8 cellular contexts compared by ENCODE assay signal in the genomic region with DNA sequence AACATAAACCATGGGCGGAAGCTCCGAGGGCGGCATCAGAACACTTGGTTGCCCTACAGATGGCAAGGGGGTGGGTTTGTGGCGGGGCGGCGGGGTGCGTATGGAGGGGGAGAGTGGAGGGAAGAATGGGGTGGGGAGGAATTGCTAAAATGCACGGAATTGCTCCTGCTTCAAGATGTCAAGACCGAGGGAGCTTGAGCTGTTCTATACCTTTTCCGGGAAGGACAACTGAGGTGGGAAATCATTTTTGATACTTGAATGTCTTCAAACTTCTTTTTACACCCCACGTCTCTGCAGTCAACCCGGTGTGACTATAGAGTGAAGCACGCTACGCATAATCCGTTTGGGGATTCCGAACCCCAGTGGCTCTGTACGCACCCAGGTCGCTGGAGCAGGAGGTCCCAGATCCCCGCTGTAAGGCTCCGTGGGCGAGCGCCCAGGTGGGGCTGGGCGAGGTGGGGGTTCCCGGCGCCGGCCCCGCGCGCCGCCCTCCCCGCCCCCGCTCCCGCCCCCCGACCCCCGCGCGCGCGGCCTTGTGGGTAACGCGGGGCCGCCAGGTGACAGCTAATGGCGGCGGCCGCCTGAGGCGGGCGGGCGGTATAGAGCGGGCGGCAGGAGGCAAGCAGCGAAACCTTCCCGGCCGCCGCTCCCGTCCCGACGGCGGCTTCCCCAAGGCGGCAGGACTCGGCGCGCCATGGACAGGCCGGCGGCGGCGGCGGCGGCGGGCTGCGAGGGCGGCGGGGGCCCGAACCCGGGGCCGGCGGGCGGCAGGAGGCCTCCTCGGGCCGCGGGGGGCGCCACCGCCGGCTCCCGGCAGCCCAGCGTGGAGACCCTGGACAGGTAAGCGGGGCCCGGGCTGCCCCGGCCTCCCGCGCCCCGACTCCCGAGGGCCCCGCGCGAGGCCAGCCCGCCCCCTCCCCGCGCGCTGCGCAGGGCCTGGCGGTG. TPM values are rescaled to one million over a fixed set of nuclear protein-coding genes. Genes with fewer than 3 reads are reported as not detected.
DNase-seq lines count a peak whose midpoint lies in the region; ATAC-seq and TF ChIP-seq lines count a peak whose summit lies in the region.

A gene (plus strand): TSS at position 560 of the 945 bp plus-strand sequence. CDS start 135 bp downstream, at position 695.

- H3K9me3 ChIP-seq in SK-N-SH (no peaks in the 10 kb centered on the region), OCI-LY1 (ENCODE audit: low read length) (no peaks in the 10 kb centered on the region), parathyroid adenoma (ENCODE audit: control insufficient read depth, low read length) (no peaks in the 10 kb centered on the region)

- peaks cover 4 to 13% of the 10 kb centered on the region in 2 experiments; a peak in 1 of 4 replicates for H3K4me1 ChIP-seq in SK-N-SH (ENCODE audit: control insufficient read depth in 1 of 2, insufficient read depth in 2 of 2, low read depth in 1 of 2, low read length in 1 of 2)
- peaks cover 53% of the 10 kb centered on the region for H3K4me1 ChIP-seq in OCI-LY1 (ENCODE audit: insufficient read depth, low read length, severe bottlenecking)
- peaks cover 5% of the 10 kb centered on the region for H3K4me1 ChIP-seq in parathyroid adenoma

- H3K4me3 Mint-ChIP-seq in glutamatergic neuron (ENCODE audit: unreplicated experiment): peak within 1 kb of the TSS; percentile 86

- H3K9me2 ChIP-seq in SK-N-SH (no peaks in the 10 kb centered on the region), OCI-LY1 (ENCODE audit: low read depth, low read length) (no peaks in the 10 kb centered on the region)

- no peak for TF ChIP-seq EP300 in SK-N-SH (IDR thresholded peaks at IDR 0.05; ENCODE audit: borderline replicate concordance in 1 of 2, low read depth in 1 of 2, low read length in 1 of 2)

- H3K4me2 ChIP-seq in SK-N-SH: peak within 1 kb of the TSS; percentile 86
- peak within 1 kb of the TSS; percentile 94 for H3K4me2 ChIP-seq in OCI-LY1 (ENCODE audit: low read length)
- peak within 1 kb of the TSS; percentile 91 for H3K4me2 ChIP-seq in parathyroid adenoma (ENCODE audit: low read length)

- H2AFZ ChIP-seq in SK-N-SH (ENCODE audit: low read depth) (peak within 1 kb of the TSS; percentile 83; the same call in 1 of the 2 replicates), OCI-LY1 (ENCODE audit: low read length) (no peak within 1 kb of the TSS), parathyroid adenoma (peak within 1 kb of the TSS; percentile 73)

- H3K9ac ChIP-seq in SK-N-SH (peak within 1 kb of the TSS; percentile 60), OCI-LY1 (ENCODE audit: low read length) (peak within 1 kb of the TSS; percentile 95), parathyroid adenoma (no peak within 1 kb of the TSS)

- H3K27me3 Mint-ChIP-seq in glutamatergic neuron (ENCODE audit: unreplicated experiment): peaks cover 6% of the 10 kb centered on the region

- peaks cover 20% of the 10 kb centered on the region for H3F3A ChIP-seq in SK-N-SH (replicated peaks; ENCODE audit: insufficient read depth)
- no peaks in the 10 kb centered on the region for H3F3A ChIP-seq in OCI-LY1 (ENCODE audit: insufficient read depth, low read length)

- H3K9me3 Mint-ChIP-seq in glutamatergic neuron (ENCODE audit: unreplicated experiment): peaks cover 4% of the 10 kb centered on the region

- no peak for TF ChIP-seq RAD21 in SK-N-SH (IDR thresholded peaks at IDR 0.05; ENCODE audit: low read length)

- peak within 1 kb of the TSS; percentile 55 to 61; a peak in 3 of 4 replicates for H3K27ac ChIP-seq in SK-N-SH (ENCODE audit: low read depth in 2 of 2, low read length in 1 of 2)
- H3K27ac ChIP-seq in OCI-LY1 (ENCODE audit: low read depth, low read length, poor library complexity, severe bottlenecking): peak within 1 kb of the TSS; percentile 98
- H3K27ac ChIP-seq in parathyroid adenoma: peak within 1 kb of the TSS; percentile 86

- H3K4me1 Mint-ChIP-seq in glutamatergic neuron (ENCODE audit: low read depth, unreplicated experiment): peaks cover 16% of the 10 kb centered on the region

- ATAC-seq in SK-N-SH treated with all-trans-retinoic acid at 6 μM for 48 hours (no peak; the same call in 2 of the 3 replicates), HG03025 (IDR thresholded peaks at IDR 0.05; ENCODE audit: low FRiP score, unreplicated experiment) (peak; percentile 48)

- POLR2A ChIA-PET in SK-N-SH (lab: Yijun Ruan, JAX): no interaction called here

- H4K20me1 ChIP-seq in SK-N-SH (ENCODE audit: insufficient read depth): no peaks in the 10 kb centered on the region
- no peaks in the 10 kb centered on the region for H4K20me1 ChIP-seq in OCI-LY1 (ENCODE audit: insufficient read depth, low read length)

- peak within 1 kb of the TSS; percentile 97 for H3K27ac Mint-ChIP-seq in glutamatergic neuron (ENCODE audit: unreplicated experiment)

- H3K4me3 ChIP-seq in SK-N-SH (ENCODE audit: low read depth in 2 of 2, low read length in 1 of 2) (peak within 1 kb of the TSS; percentile 60 to 62), OCI-LY1 (ENCODE audit: low read depth, low read length, poor library complexity, severe bottlenecking) (peak within 1 kb of the TSS; percentile 84), parathyroid adenoma (ENCODE audit: low read depth, low read length) (peak within 1 kb of the TSS; percentile 72)

- CTCF ChIA-PET in SK-N-SH (lab: Yijun Ruan, JAX): interaction anchor here (0.6 to 3.4 kb wide), 5 partner anchors 8 to 79 kb away, joined by 3 to 16 read pairs (median 6); no protein-coding TSS in a partner anchor

- no peaks in the 10 kb centered on the region for H3K79me2 ChIP-seq in SK-N-SH (ENCODE audit: insufficient read depth)
- peaks cover 13% of the 10 kb centered on the region for H3K79me2 ChIP-seq in OCI-LY1 (ENCODE audit: insufficient read depth, low read length)
- peaks cover 4% of the 10 kb centered on the region for H3K79me2 ChIP-seq in parathyroid adenoma

- H3K36me3 ChIP-seq in SK-N-SH (replicated peaks in 1 of 2; ENCODE audit: control insufficient read depth in 1 of 2, insufficient read depth in 2 of 2, low read length in 1 of 2) (no peaks in the 10 kb centered on the region), OCI-LY1 (ENCODE audit: insufficient read depth, low read length) (no peaks in the 10 kb centered on the region), parathyroid adenoma (ENCODE audit: control insufficient read depth, insufficient read depth, low read length) (no peaks in the 10 kb centered on the region)

- H3K36me3 Mint-ChIP-seq in glutamatergic neuron (ENCODE audit: unreplicated experiment): no peaks in the 10 kb centered on the region

- TF ChIP-seq CTCF in SK-N-SH (IDR thresholded peaks at IDR 0.05) (no peak), OCI-LY1 (IDR thresholded peaks at IDR 0.05; ENCODE audit: low read length) (no peak), glutamatergic neuron (IDR thresholded peaks at IDR 0.05; ENCODE audit: partially characterized antibody, unreplicated experiment) (no peak), parathyroid adenoma (IDR thresholded peaks at IDR 0.05) (no peak)

- DNase-seq in SK-N-SH: peak; percentile 84
- DNase-seq in activated gamma-delta T cell treated with anti-CD3 and anti-CD28 coated beads, Interleukin-2, amount 50 U/mL, for 16 hours (ENCODE audit: low read depth): peak; percentile 34
- DNase-seq in glutamatergic neuron: peak; percentile 43
- DNase-seq in GOT3 (lab: John Stamatoyannopoulos, UW): no peak

- WGBS in SK-N-SH (ENCODE audit: low lambda C conversion rate): 19% methylated on average over 31 of the region's 101 CpGs

- H3K27me3 ChIP-seq in SK-N-SH (ENCODE audit: insufficient read depth) (no peaks in the 10 kb centered on the region), OCI-LY1 (ENCODE audit: insufficient read depth, low read length) (no peaks in the 10 kb centered on the region), parathyroid adenoma (ENCODE audit: control insufficient read depth, insufficient read depth, low read length) (no peaks in the 10 kb centered on the region)

TF ChIP-seq in SK-N-SH, 30 proteins besides CTCF, POLR2A, EP300 and RAD21:
- TF ChIP-seq RFX5 (IDR thresholded peaks at IDR 0.05; ENCODE audit: low read length) (no peak), TAF1 (IDR thresholded peaks at IDR 0.05; ENCODE audit: borderline replicate concordance, low read depth, low read length) (0 out of 2 replicates have a peak, but pooled peaks have one; percentile 27), YY1 (IDR thresholded peaks at IDR 0.05; ENCODE audit: low read depth) (0 out of 2 replicates have a peak, but pooled peaks have one; percentile 56)
- TF ChIP-seq, protein P1, sequence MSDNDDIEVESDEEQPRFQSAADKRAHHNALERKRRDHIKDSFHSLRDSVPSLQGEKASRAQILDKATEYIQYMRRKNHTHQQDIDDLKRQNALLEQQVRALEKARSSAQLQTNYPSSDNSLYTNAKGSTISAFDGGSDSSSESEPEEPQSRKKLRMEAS (IDR thresholded peaks at IDR 0.05; ENCODE audit: low read depth): no peak

TF ChIP-seq in SK-N-SH treated with all-trans-retinoic acid at 6 μM for 48 hours, 23 proteins besides CTCF, POLR2A, EP300 and RAD21 (continues in another document):
- TF ChIP-seq, protein P2, sequence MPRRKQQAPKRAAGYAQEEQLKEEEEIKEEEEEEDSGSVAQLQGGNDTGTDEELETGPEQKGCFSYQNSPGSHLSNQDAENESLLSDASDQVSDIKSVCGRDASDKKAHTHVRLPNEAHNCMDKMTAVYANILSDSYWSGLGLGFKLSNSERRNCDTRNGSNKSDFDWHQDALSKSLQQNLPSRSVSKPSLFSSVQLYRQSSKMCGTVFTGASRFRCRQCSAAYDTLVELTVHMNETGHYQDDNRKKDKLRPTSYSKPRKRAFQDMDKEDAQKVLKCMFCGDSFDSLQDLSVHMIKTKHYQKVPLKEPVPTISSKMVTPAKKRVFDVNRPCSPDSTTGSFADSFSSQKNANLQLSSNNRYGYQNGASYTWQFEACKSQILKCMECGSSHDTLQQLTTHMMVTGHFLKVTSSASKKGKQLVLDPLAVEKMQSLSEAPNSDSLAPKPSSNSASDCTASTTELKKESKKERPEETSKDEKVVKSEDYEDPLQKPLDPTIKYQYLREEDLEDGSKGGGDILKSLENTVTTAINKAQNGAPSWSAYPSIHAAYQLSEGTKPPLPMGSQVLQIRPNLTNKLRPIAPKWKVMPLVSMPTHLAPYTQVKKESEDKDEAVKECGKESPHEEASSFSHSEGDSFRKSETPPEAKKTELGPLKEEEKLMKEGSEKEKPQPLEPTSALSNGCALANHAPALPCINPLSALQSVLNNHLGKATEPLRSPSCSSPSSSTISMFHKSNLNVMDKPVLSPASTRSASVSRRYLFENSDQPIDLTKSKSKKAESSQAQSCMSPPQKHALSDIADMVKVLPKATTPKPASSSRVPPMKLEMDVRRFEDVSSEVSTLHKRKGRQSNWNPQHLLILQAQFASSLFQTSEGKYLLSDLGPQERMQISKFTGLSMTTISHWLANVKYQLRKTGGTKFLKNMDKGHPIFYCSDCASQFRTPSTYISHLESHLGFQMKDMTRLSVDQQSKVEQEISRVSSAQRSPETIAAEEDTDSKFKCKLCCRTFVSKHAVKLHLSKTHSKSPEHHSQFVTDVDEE (CRISPR knock-in tag; IDR thresholded peaks at IDR 0.05): no peak

RNA-seq across cellular contexts. Expression of the gene that starts here (rescaled TPM):
- polyA plus RNA-seq in SK-N-SH (2012; rRNA removed): 17.0 and 20.0 TPM in 2 replicates
- 13.6 and 14.2 TPM in 2 replicates for polyA plus RNA-seq in SK-N-SH (2012; cell fraction: cytosol; rRNA removed)
- 33.9 and 46.3 TPM in 2 replicates for polyA plus RNA-seq in SK-N-SH (2012; cell fraction: nucleus; rRNA removed)
- 29.6 TPM for total RNA-seq in glutamatergic neuron (ENCODE audit: unreplicated experiment)
